ENCODE assay signal across 8 cellular contexts in the genomic region with DNA sequence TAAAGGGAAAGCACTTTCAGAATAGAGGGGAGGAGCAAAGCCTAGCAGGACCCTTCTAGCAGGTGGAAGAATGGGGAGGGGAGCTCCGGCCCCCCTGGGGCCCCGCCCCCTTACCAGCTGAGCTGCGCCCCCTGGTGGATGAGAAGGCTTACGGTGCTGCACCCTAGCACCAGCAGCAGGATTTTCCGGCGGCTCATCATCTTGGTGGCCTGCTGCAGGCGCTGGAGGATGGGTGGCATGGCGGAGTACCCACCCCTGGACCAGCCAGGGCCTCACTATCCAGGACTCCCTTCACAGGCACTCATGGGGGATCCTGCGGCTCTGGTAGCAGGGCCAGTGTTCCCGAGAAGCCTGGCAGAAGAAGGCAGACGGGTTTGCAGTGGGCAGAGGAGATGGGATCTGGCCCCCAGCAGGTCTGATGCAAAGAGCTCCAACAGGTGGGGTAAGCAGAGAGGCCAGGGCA. TPM values are rescaled to one million over a fixed set of nuclear protein-coding genes. Genes with fewer than 3 reads are reported as not detected.
DNase-seq lines count a peak whose midpoint lies in the region; ATAC-seq lines count a peak whose summit lies in the region.

No MANE protein-coding gene starts in this region.

- H3K27ac Mint-ChIP-seq in activated CD8-positive, alpha-beta T cell treated with anti-CD3 and anti-CD28 coated beads, Interleukin-2, amount 10 ng/mL, durations not matched to agents 7 days and 5 days, result no peak overlapping the region

- H3K27me3 Mint-ChIP-seq in activated CD8-positive, alpha-beta T cell treated with anti-CD3 and anti-CD28 coated beads, Interleukin-2, amount 10 ng/mL, durations not matched to agents 7 days and 5 days (ENCODE audit: low read depth), result peaks cover 11% of the 10 kb centered on the region

- CTCF ChIA-PET in activated CD8-positive, alpha-beta T cell treated with anti-CD3 and anti-CD28 coated beads, Interleukin-2, amount 10 ng/mL, durations not matched to agents 7 days and 5 days (lab: Charles Lee), result interaction anchor here (0.6 to 4.0 kb wide), 55 partner anchors 8 to 392 kb away, joined by 3 to 61 read pairs (median 4); a partner anchor contains a TSS

- no peaks in the 10 kb centered on the region for H3K9me3 Mint-ChIP-seq in activated CD8-positive, alpha-beta T cell treated with anti-CD3 and anti-CD28 coated beads, Interleukin-2, amount 10 ng/mL, durations not matched to agents 7 days and 5 days (ENCODE audit: insufficient read depth)

- ATAC-seq in HG03354 (IDR thresholded peaks at IDR 0.05; ENCODE audit: poor library complexity, severe bottlenecking, unreplicated experiment) (peak; percentile 74), HG03460 (IDR thresholded peaks at IDR 0.05; ENCODE audit: unreplicated experiment) (no peak)
- peak; percentile 95 for ATAC-seq in activated CD8-positive, alpha-beta T cell treated with anti-CD3 and anti-CD28 coated beads, Interleukin-2, amount 10 ng/mL, durations not matched to agents 7 days and 5 days

- peak; percentile 66 for DNase-seq in GDM1 (lab: John Stamatoyannopoulos, UW)
- peak; percentile 60 to 74 for DNase-seq in NOMO-1 (lab: John Stamatoyannopoulos, UW; ENCODE audit: unreplicated experiment in 2 of 2)
- peak; percentile 86 for DNase-seq in activated CD8-positive, alpha-beta T cell treated with anti-CD3 and anti-CD28 coated beads, Interleukin-2, amount 10 ng/mL, durations not matched to agents 7 days and 5 days
- peak; percentile 92 for DNase-seq in ecto neural progenitor cell (ENCODE audit: low spot score)
- peak; percentile 87 for DNase-seq in medulla oblongata (ENCODE audit: extremely low spot score)
- peak; percentile 66 for DNase-seq in stimulated activated CD8-positive, alpha-beta memory T cell treated with anti-CD3 and anti-CD28 coated beads, Interleukin-12 subunit alpha, Interleukin-12 subunit beta, amount 100 ng/mL, for 4 hours (ENCODE audit: low read depth)

- H3K4me1 Mint-ChIP-seq in activated CD8-positive, alpha-beta T cell treated with anti-CD3 and anti-CD28 coated beads, Interleukin-2, amount 10 ng/mL, durations not matched to agents 7 days and 5 days (ENCODE audit: low read depth), result peaks cover 14% of the 10 kb centered on the region

- no peaks in the 10 kb centered on the region for H3K36me3 Mint-ChIP-seq in activated CD8-positive, alpha-beta T cell treated with anti-CD3 and anti-CD28 coated beads, Interleukin-2, amount 10 ng/mL, durations not matched to agents 7 days and 5 days (ENCODE audit: low read depth)

- POLR2A ChIA-PET in activated CD8-positive, alpha-beta T cell treated with anti-CD3 and anti-CD28 coated beads, Interleukin-2, amount 10 ng/mL, durations not matched to agents 7 days and 5 days (lab: Charles Lee), result interaction anchor here (1.2 to 1.5 kb wide), 2 partner anchors 15 to 43 kb away, joined by 3 read pairs; a partner anchor contains a TSS

- H3K4me3 Mint-ChIP-seq in activated CD8-positive, alpha-beta T cell treated with anti-CD3 and anti-CD28 coated beads, Interleukin-2, amount 10 ng/mL, durations not matched to agents 7 days and 5 days, result no peak overlapping the region

RNA-seq across cellular contexts. Expression of a gene that starts 3.8 kb away (rescaled TPM):
- not detected for total RNA-seq in activated CD8-positive, alpha-beta T cell treated with anti-CD3 and anti-CD28 coated beads, Interleukin-2, amount 10 ng/mL, durations not matched to agents 7 days and 5 days

RNA-seq across cellular contexts. Expression of a gene that starts 7.0 kb away (rescaled TPM):
- 100 to 1,000 TPM; 241 to 253 TPM for total RNA-seq in activated CD8-positive, alpha-beta T cell treated with anti-CD3 and anti-CD28 coated beads, Interleukin-2, amount 10 ng/mL, durations not matched to agents 7 days and 5 days

RNA-seq across cellular contexts. Expression of a gene that starts 18.9 kb away (rescaled TPM):
- total RNA-seq in activated CD8-positive, alpha-beta T cell treated with anti-CD3 and anti-CD28 coated beads, Interleukin-2, amount 10 ng/mL, durations not matched to agents 7 days and 5 days, result not detected

RNA-seq across cellular contexts. Expression of a gene that starts 24.9 kb away (rescaled TPM):
- total RNA-seq in activated CD8-positive, alpha-beta T cell treated with anti-CD3 and anti-CD28 coated beads, Interleukin-2, amount 10 ng/mL, durations not matched to agents 7 days and 5 days, result 10 to 100 TPM; 84.6 to 91.6 TPM

RNA-seq across cellular contexts. Expression of a gene that starts 33.4 kb away (rescaled TPM):
- not detected for total RNA-seq in activated CD8-positive, alpha-beta T cell treated with anti-CD3 and anti-CD28 coated beads, Interleukin-2, amount 10 ng/mL, durations not matched to agents 7 days and 5 days
